Comparison of ENCODE assay signal across 13 cellular contexts in the genomic region with DNA sequence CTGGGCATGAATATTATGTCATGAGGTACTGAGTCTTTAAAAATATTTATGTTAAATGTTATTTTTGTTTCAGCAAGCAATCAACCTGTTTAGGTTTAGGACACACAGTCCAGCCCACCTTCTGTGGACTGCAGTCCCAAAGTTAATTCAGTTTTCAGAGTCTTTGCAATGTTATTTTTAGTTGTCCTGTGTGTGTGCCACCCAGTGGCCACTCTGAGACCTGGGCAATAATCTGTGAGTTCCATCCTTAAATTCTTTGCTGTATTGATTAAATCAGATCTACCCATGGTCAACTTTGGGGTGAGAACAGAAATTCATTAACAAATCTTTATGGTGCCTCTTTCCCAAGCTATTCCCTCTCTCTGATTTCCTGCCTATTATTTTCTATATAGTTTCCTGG.
DNase-seq lines count a peak whose midpoint lies in the region; ATAC-seq and TF ChIP-seq lines count a peak whose summit lies in the region.
"Had no signal": no experiment of that assay in that cellular context is flagged by ENCODE, and none has a peak within 500 bp of the region (broad histone marks: within the 10 kb centered on the region; RNA-seq: fewer than 3 reads in every experiment).

No MANE protein-coding gene starts in this region.

- H2AK5ac ChIP-seq in H9 (ENCODE audit: insufficient read length, low read length) = no peak overlapping the region

- no peaks in the 10 kb centered on the region for H3K4me1 Mint-ChIP-seq in H9

- no peak for TF ChIP-seq POLR2A in gastroesophageal sphincter (IDR thresholded peaks at IDR 0.05)
- no peak for TF ChIP-seq POLR2A in lower leg skin (IDR thresholded peaks at IDR 0.05)

- no peak overlapping the region for H3K18ac ChIP-seq in H9 (ENCODE audit: insufficient read length, low read depth, low read length)

- H3K14ac ChIP-seq in H9 (ENCODE audit: insufficient read depth, low read length) = no peak overlapping the region

- intact Hi-C loops in left lung (cut with DNase I) (no loop called here), lower leg skin (cut with DNase I; ENCODE audit: low total_unique reads) (no loop called here)

- H2BK12ac ChIP-seq in H9 (ENCODE audit: insufficient read length, low read depth, low read length) = no peak overlapping the region

- H3K27ac Mint-ChIP-seq in H9 = no peak overlapping the region
- H3K27ac Mint-ChIP-seq: activated CD8-positive, alpha-beta T cell treated with anti-CD3 and anti-CD28 coated beads for 36 hours; CD8-positive, alpha-beta T cell had no signal

- no peak for TF ChIP-seq EP300 in gastroesophageal sphincter (IDR thresholded peaks at IDR 0.05)

- H3K4me3 ChIP-seq in left lung (no peak overlapping the region), gastroesophageal sphincter (no peak overlapping the region), lower leg skin (ENCODE audit: low read depth, poor library complexity, severe bottlenecking) (no peak overlapping the region)
- H3K4me3 ChIP-seq: esophagus muscularis mucosa, skin epidermis had no signal

- H3K4me2 ChIP-seq in H9 (ENCODE audit: insufficient read depth, insufficient read length, low read length) = no peak overlapping the region

- no peak overlapping the region for H3T11ph ChIP-seq in H9 (ENCODE audit: low read length)

- no peaks in the 10 kb centered on the region for H3K27me3 Mint-ChIP-seq in H9 (ENCODE audit: low read depth)

- H3K27ac ChIP-seq in H9 (ENCODE audit: insufficient read length, low read depth, low read length) = no peak overlapping the region
- no peak overlapping the region for H3K27ac ChIP-seq in VCaP
- H3K27ac ChIP-seq in left lung = no peak overlapping the region
- no peak overlapping the region for H3K27ac ChIP-seq in gastroesophageal sphincter
- H3K27ac ChIP-seq: esophagus muscularis mucosa, skin epidermis had no signal

- H2BK15ac ChIP-seq in H9 (ENCODE audit: low read depth, low read length) = no peak overlapping the region

- peak; percentile 1 for DNase-seq in COLO668 (lab: John Stamatoyannopoulos, UW; ENCODE audit: unreplicated experiment)
- no peak for DNase-seq in H9
- no peak for DNase-seq in left lung
- no peak for DNase-seq in GF-D8 (lab: John Stamatoyannopoulos, UW)
- DNase-seq in lower leg skin (ENCODE audit: low spot score in 2 of 2) = no peak
- DNase-seq: activated CD8-positive, alpha-beta T cell treated with anti-CD3 and anti-CD28 coated beads for 36 hours; CD8-positive, alpha-beta T cell; NCI-H1930 had no signal

- H2BK120ac ChIP-seq in H9 (ENCODE audit: low read depth, low read length, poor library complexity, severe bottlenecking) = no peak overlapping the region

- no peak overlapping the region for H3K56ac ChIP-seq in H9 (ENCODE audit: insufficient read length, low read depth, low read length)

- no peak overlapping the region for H3K23ac ChIP-seq in H9 (ENCODE audit: insufficient read length, low read depth, low read length)

- no peaks in the 10 kb centered on the region for H4K20me1 ChIP-seq in H9 (ENCODE audit: control insufficient read depth, insufficient read depth, insufficient read length)

- TF ChIP-seq CTCF in H9 (conservative IDR thresholded peaks at IDR 0.05) (peak; percentile 79), VCaP (conservative IDR thresholded peaks at IDR 0.05) (peak; percentile 85), left lung (IDR thresholded peaks at IDR 0.05) (peak in 1 of 2 donors; percentile 17), gastroesophageal sphincter (IDR thresholded peaks at IDR 0.05) (no peak), lower leg skin (IDR thresholded peaks at IDR 0.05) (no peak)

- H3K36me3 ChIP-seq in left lung (no peaks in the 10 kb centered on the region), gastroesophageal sphincter (no peaks in the 10 kb centered on the region)
- H3K36me3 ChIP-seq: esophagus muscularis mucosa had no signal

- H3K23me2 ChIP-seq in H9 (ENCODE audit: insufficient read length, low read depth, low read length, poor library complexity, severe bottlenecking) = no peaks in the 10 kb centered on the region

- H4K5ac ChIP-seq in H9 (ENCODE audit: insufficient read length, low read depth, low read length) = no peak overlapping the region

- no peaks in the 10 kb centered on the region for H3K79me2 ChIP-seq in H9 (ENCODE audit: insufficient read depth, low read length)

- no peak overlapping the region for H3K9ac ChIP-seq in H9 (ENCODE audit: extremely low read depth, insufficient read length, low read length)

- no peak overlapping the region for H2AFZ ChIP-seq in H9 (ENCODE audit: low read length)

- H3K36me3 Mint-ChIP-seq in H9 (ENCODE audit: insufficient read depth in 1 of 3, low read depth in 3 of 3) = no peaks in the 10 kb centered on the region; a peak in 1 of 7 replicates
- H3K36me3 Mint-ChIP-seq: CD8-positive, alpha-beta T cell had no signal

- H3K9me3 ChIP-seq in H9 (ENCODE audit: control insufficient read depth, low read depth, low read length) (no peaks in the 10 kb centered on the region), left lung (no peaks in the 10 kb centered on the region), gastroesophageal sphincter (no peaks in the 10 kb centered on the region)
- H3K9me3 ChIP-seq: esophagus muscularis mucosa had no signal

- no peak overlapping the region for H3K4me3 Mint-ChIP-seq in H9
- H3K4me3 Mint-ChIP-seq: activated CD8-positive, alpha-beta T cell treated with anti-CD3 and anti-CD28 coated beads for 36 hours; CD8-positive, alpha-beta T cell had no signal

- H3K9me3 Mint-ChIP-seq in H9 = no peaks in the 10 kb centered on the region
- H3K9me3 Mint-ChIP-seq: activated CD8-positive, alpha-beta T cell treated with anti-CD3 and anti-CD28 coated beads for 36 hours had no signal

- H3K27me3 ChIP-seq in H9 (ENCODE audit: insufficient read depth, low read length) = no peaks in the 10 kb centered on the region
- no peaks in the 10 kb centered on the region for H3K27me3 ChIP-seq in left lung
- H3K27me3 ChIP-seq in gastroesophageal sphincter = no peaks in the 10 kb centered on the region
- H3K27me3 ChIP-seq: esophagus muscularis mucosa had no signal

- H4K8ac ChIP-seq in H9 (replicated peaks; ENCODE audit: insufficient read length, low read depth, low read length) = no peak overlapping the region

- ATAC-seq in left lung (peak; percentile 52), gastroesophageal sphincter (no peak), GM21423 (IDR thresholded peaks at IDR 0.05; ENCODE audit: unreplicated experiment) (no peak)
- ATAC-seq: activated CD8-positive, alpha-beta T cell treated with anti-CD3 and anti-CD28 coated beads for 36 hours; CD8-positive, alpha-beta T cell had no signal

- H4K91ac ChIP-seq in H9 (ENCODE audit: insufficient read length, low read depth, low read length) = no peak overlapping the region

- H3K4me1 ChIP-seq in H9 (ENCODE audit: insufficient read depth, low read length) (no peaks in the 10 kb centered on the region), left lung (no peaks in the 10 kb centered on the region), gastroesophageal sphincter (no peaks in the 10 kb centered on the region)
- H3K4me1 ChIP-seq: esophagus muscularis mucosa had no signal

- H2BK5ac ChIP-seq in H9 (ENCODE audit: insufficient read length, low read length) = no peak overlapping the region

- no peaks in the 10 kb centered on the region for H3K79me1 ChIP-seq in H9 (ENCODE audit: insufficient read depth, low read depth, low read length, poor library complexity, severe bottlenecking)

- no peak overlapping the region for H3K4ac ChIP-seq in H9 (ENCODE audit: low read depth, low read length)

- H2BK20ac ChIP-seq in H9 (ENCODE audit: low read depth, low read length, poor library complexity, severe bottlenecking) = no peak overlapping the region

Comparison
In these comparisons a context has a peak if more than half of its experiments do, and no peak if none do; other contexts are left out.
1. CTCF ChIP-seq: peak in H9 (single experiment) and VCaP (single experiment); none in gastroesophageal sphincter (0 of 4) and lower leg skin (0 of 3).